Comparison of ENCODE assay signal across 1 cellular context in the genomic region with DNA sequence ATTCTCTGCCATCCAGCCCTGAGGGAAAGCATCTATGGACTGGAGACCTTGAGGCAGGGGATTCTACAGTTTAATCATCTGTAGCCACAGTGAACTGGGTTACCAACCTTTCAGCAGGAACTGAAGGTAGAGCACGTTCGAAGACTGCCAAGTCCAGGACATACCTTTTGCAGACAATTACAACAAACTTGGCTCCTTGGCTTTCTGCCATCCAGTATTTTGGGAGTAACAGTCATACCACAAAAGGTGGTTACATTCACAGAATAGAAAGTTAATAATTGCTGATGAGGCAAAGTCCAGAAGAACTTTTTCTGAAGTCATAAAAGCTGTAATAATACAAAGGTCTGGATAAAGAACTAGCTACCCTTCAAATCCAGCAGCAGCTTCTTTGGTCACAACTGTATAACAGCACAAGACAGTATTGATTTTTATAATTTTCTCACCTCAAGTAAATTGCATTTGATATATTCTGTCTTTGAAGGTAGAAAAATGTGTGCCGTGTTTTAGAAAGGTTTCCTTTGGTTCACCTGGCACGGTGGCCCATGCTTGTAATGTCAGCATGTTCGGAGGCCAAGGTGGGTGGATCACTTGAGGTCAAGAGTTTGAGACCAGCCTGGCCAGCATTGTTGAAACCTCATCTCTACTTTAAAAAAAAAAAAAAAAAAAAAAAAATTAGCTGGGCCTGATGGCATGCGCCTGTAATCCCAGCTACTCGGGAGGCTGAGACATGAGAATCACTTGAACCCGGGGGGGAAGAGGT.
TF ChIP-seq lines count a peak whose summit lies in the region.

No MANE protein-coding gene starts in this region.

TF ChIP-seq in HepG2, 621 proteins besides CTCF, POLR2A, EP300 and RAD21 (continued from another document):
- TF ChIP-seq PAXIP1 (CRISPR knock-in tag; conservative IDR thresholded peaks at IDR 0.05): peak; percentile 60; the same call in 1 of the 2 replicates
- TF ChIP-seq SOX5 (CRISPR knock-in tag; IDR thresholded peaks at IDR 0.05; ENCODE audit: borderline replicate concordance): peak; percentile 38; the same call in 1 of the 2 replicates
- no peak for TF ChIP-seq ZNF224 (CRISPR knock-in tag; IDR thresholded peaks at IDR 0.05)
- no peak for TF ChIP-seq HNRNPL (IDR thresholded peaks at IDR 0.05; ENCODE audit: low read depth, low read length)
- peak; percentile 58 for TF ChIP-seq BCL6 (CRISPR knock-in tag; IDR thresholded peaks at IDR 0.05)
- 0 out of 2 replicates have a peak, but pooled peaks have one; percentile 48 for TF ChIP-seq HNF4A (CRISPR knock-in tag; IDR thresholded peaks at IDR 0.05)
- no peak for TF ChIP-seq ZBTB44 (CRISPR knock-in tag; IDR thresholded peaks at IDR 0.05)
- TF ChIP-seq, protein P1, sequence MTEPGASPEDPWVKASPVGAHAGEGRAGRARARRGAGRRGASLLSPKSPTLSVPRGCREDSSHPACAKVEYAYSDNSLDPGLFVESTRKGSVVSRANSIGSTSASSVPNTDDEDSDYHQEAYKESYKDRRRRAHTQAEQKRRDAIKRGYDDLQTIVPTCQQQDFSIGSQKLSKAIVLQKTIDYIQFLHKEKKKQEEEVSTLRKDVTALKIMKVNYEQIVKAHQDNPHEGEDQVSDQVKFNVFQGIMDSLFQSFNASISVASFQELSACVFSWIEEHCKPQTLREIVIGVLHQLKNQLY (CRISPR knock-in tag; IDR thresholded peaks at IDR 0.05): no peak
- TF ChIP-seq ZZZ3 (CRISPR knock-in tag; IDR thresholded peaks at IDR 0.05; ENCODE audit: borderline replicate concordance): no peak
- peak; percentile 93 for TF ChIP-seq MAFF (IDR thresholded peaks at IDR 0.05; ENCODE audit: low read depth, low read length)
- TF ChIP-seq ARID5B (CRISPR knock-in tag; IDR thresholded peaks at IDR 0.05): peak; percentile 66
- TF ChIP-seq YEATS2 (CRISPR knock-in tag; IDR thresholded peaks at IDR 0.05; ENCODE audit: borderline replicate concordance): no peak
- TF ChIP-seq, protein P2, sequence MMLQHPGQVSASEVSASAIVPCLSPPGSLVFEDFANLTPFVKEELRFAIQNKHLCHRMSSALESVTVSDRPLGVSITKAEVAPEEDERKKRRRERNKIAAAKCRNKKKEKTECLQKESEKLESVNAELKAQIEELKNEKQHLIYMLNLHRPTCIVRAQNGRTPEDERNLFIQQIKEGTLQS (CRISPR knock-in tag; IDR thresholded peaks at IDR 0.05): no peak
- TF ChIP-seq SOX6 (IDR thresholded peaks at IDR 0.05): no peak
- TF ChIP-seq SOX6 (CRISPR knock-in tag; IDR thresholded peaks at IDR 0.05): peak; percentile 53; the same call in 1 of the 2 replicates
- TF ChIP-seq, protein P3, sequence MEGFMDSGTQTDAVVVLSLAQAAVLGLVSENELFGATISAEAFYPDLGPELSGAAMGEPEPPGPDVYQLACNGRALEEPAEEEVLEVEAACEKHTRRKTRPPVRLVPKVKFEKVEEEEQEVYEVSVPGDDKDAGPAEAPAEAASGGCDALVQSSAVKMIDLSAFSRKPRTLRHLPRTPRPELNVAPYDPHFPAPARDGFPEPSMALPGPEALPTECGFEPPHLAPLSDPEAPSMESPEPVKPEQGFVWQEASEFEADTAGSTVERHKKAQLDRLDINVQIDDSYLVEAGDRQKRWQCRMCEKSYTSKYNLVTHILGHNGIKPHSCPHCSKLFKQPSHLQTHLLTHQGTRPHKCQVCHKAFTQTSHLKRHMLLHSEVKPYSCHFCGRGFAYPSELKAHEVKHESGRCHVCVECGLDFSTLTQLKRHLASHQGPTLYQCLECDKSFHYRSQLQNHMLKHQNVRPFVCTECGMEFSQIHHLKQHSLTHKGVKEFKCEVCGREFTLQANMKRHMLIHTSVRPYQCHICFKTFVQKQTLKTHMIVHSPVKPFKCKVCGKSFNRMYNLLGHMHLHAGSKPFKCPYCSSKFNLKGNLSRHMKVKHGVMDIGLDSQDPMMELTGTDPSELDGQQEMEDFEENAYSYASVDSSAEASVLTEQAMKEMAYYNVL (CRISPR knock-in tag; IDR thresholded peaks at IDR 0.05; ENCODE audit: borderline replicate concordance): no peak
- TF ChIP-seq ZFP36L1 (CRISPR knock-in tag; IDR thresholded peaks at IDR 0.05): no peak
- TF ChIP-seq ZNF292 (CRISPR knock-in tag; IDR thresholded peaks at IDR 0.05; ENCODE audit: borderline replicate concordance, low read depth): peak; percentile 33; the same call in 1 of the 2 replicates
- TF ChIP-seq FOXA3 (CRISPR knock-in tag; IDR thresholded peaks at IDR 0.05): peak; percentile 35; the same call in 1 of the 2 replicates
- no peak for TF ChIP-seq SOX13 (IDR thresholded peaks at IDR 0.05)
- TF ChIP-seq SOX13 (CRISPR knock-in tag; conservative IDR thresholded peaks at IDR 0.05 in 1 of 2, IDR thresholded peaks at IDR 0.05 in 1 of 2): peak in 1 of 2 experiments; percentile 73; a peak in 2 of 4 replicates
- TF ChIP-seq GATAD2A (CRISPR knock-in tag; IDR thresholded peaks at IDR 0.05): peak; percentile 44; the same call in 1 of the 2 replicates
- TF ChIP-seq ZNF280D (CRISPR knock-in tag; IDR thresholded peaks at IDR 0.05): 0 out of 2 replicates have a peak, but pooled peaks have one; percentile 32
- peak; percentile 32; the same call in 1 of the 2 replicates for TF ChIP-seq ZMYM4 (CRISPR knock-in tag; IDR thresholded peaks at IDR 0.05)
- TF ChIP-seq ATAD3A (CRISPR knock-in tag; IDR thresholded peaks at IDR 0.05): no peak
- TF ChIP-seq ARID3A (IDR thresholded peaks at IDR 0.05; ENCODE audit: low read depth, low read length): no peak
- 0 out of 2 replicates have a peak, but pooled peaks have one; percentile 40 for TF ChIP-seq RARA (CRISPR knock-in tag; IDR thresholded peaks at IDR 0.05)
- 0 out of 2 replicates have a peak, but pooled peaks have one; percentile 10 for TF ChIP-seq SMAD3 (CRISPR knock-in tag; IDR thresholded peaks at IDR 0.05)
TF ChIP-seq in HepG2: peak in this region for 20.
